10 cellular contexts compared by ENCODE assay signal in the genomic region with DNA sequence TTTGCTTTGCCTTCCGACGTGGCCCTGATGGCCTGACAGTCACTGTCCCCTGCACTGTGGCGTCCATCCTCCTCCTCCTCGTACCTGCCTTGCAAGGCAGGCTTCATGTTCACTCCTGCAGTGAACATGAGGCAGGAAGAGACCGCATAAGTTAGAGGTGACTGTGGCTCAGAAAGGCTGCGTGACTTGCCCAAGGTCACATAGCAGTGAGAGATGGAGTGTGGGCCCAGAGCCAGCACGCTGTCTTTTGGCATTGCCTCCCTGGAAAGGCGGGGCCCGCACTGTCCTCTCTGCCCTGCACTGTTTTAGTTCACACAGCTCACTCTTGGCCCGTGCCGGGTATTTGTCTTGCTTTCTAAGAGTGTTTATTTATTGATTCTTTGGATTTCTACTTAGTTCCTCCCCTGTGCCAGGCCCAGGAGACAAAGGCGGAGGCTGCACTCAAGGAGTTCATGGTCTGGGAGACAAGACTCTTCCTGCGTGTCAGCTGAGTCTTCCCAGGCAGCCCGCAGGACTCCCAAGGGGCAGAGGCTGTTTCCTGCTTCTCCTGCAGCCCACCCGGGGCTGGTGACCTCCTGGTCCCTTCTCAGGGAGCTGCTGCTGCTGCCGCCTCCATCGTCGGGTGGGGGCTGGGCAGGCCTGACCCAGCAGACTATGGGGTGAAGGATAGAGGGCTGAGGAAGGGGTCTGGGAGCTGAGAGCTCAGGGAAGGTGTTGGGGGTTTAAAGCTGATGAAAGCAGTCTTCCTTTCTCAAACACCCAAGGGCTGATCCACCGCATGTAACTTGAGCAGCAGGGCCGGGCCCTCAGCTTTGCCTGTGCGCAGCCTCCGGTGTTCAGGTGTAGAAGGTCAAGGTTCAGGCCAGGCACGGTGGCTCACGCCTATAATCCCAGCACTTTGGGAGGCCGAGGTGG. TPM values are rescaled to one million over a fixed set of nuclear protein-coding genes. Genes with fewer than 3 reads are reported as not detected.
DNase-seq lines count a peak whose midpoint lies in the region; ATAC-seq and TF ChIP-seq lines count a peak whose summit lies in the region.
"Had no signal": no experiment of that assay in that cellular context is flagged by ENCODE, and none has a peak within 500 bp of the region (broad histone marks: within the 10 kb centered on the region; RNA-seq: fewer than 3 reads in every experiment).

No MANE protein-coding gene starts in this region.

- no peaks in the 10 kb centered on the region for H3K9me3 ChIP-seq in MG63

- no peaks in the 10 kb centered on the region for H3K9me3 Mint-ChIP-seq in mesothelial cell of epicardium
- no peaks in the 10 kb centered on the region for H3K9me3 Mint-ChIP-seq in type B pancreatic cell
- H3K9me3 Mint-ChIP-seq: HFFc6 had no signal

- H3K4me3 Mint-ChIP-seq in mesothelial cell of epicardium: no peak overlapping the region
- peak overlapping the region; percentile 14 for H3K4me3 Mint-ChIP-seq in type B pancreatic cell
- H3K4me3 Mint-ChIP-seq: HFFc6 had no signal

- no peaks in the 10 kb centered on the region for H3K27me3 ChIP-seq in MG63
- H3K27me3 ChIP-seq: dorsolateral prefrontal cortex had no signal

- peaks cover 2% of the 10 kb centered on the region; the same call in 1 of the 2 replicates for H3K36me3 ChIP-seq in MG63

- H3K4me1 Mint-ChIP-seq in mesothelial cell of epicardium: peaks cover 32% of the 10 kb centered on the region
- H3K4me1 Mint-ChIP-seq in type B pancreatic cell (ENCODE audit: unreplicated experiment): peaks cover 28% of the 10 kb centered on the region

- DNase-seq in MG63 (peak; percentile 96), epithelial cell of prostate (ENCODE audit: low read depth, low spot score) (no peak), mesothelial cell of epicardium (ENCODE audit: low spot score in 2 of 2, unreplicated experiment in 2 of 2) (no peak), type B pancreatic cell (ENCODE audit: extremely low spot score, unreplicated experiment) (no peak)
- no peak for DNase-seq in activated CD4-positive, alpha-beta T cell treated with anti-CD3 and anti-CD28 coated beads, Interleukin-2, amount 50 U/mL, for 1 hour
- DNase-seq: dorsolateral prefrontal cortex, HFFc6 had no signal

- H3K27ac ChIP-seq in epithelial cell of prostate: peak overlapping the region; percentile 19

- TF ChIP-seq CTCF in mesothelial cell of epicardium (IDR thresholded peaks at IDR 0.05; ENCODE audit: unreplicated experiment) (no peak), type B pancreatic cell (conservative IDR thresholded peaks at IDR 0.05) (no peak)

- H3K4me3 ChIP-seq in MG63: no peak overlapping the region
- H3K4me3 ChIP-seq: dorsolateral prefrontal cortex had no signal

- H3K36me3 Mint-ChIP-seq in mesothelial cell of epicardium: no peaks in the 10 kb centered on the region
- no peaks in the 10 kb centered on the region for H3K36me3 Mint-ChIP-seq in type B pancreatic cell

- H3K27me3 Mint-ChIP-seq in mesothelial cell of epicardium (ENCODE audit: low read depth): peaks cover 9% of the 10 kb centered on the region
- H3K27me3 Mint-ChIP-seq in type B pancreatic cell: peaks cover 32% of the 10 kb centered on the region

- no peak for ATAC-seq in HG03280 (IDR thresholded peaks at IDR 0.05; ENCODE audit: unreplicated experiment)
- ATAC-seq in HG03432 (IDR thresholded peaks at IDR 0.05; ENCODE audit: unreplicated experiment): no peak
- no peak for ATAC-seq in GM21576 (IDR thresholded peaks at IDR 0.05; ENCODE audit: unreplicated experiment)

- H3K27ac Mint-ChIP-seq in mesothelial cell of epicardium: peak overlapping the region; percentile 43
- H3K27ac Mint-ChIP-seq in type B pancreatic cell: peak overlapping the region; percentile 75
- H3K27ac Mint-ChIP-seq: HFFc6 had no signal

RNA-seq across cellular contexts. Expression of a gene that starts 12.7 kb away (rescaled TPM):
- total RNA-seq in MG63 (2014; rRNA removed; shearing (Covaris generic); ENCODE audit: low replicate concordance): 7.6 and 14.0 TPM in 2 replicates
- 8.6 to 10.4 TPM (median 10.1 TPM) in 3 replicates for total RNA-seq in mesothelial cell of epicardium
- 2.5 and 10.0 TPM in 2 replicates for total RNA-seq in type B pancreatic cell (ENCODE audit: low replicate concordance)

RNA-seq across cellular contexts. Expression of a gene that starts 15.0 kb away (rescaled TPM):
- total RNA-seq in MG63 (2014; rRNA removed; shearing (Covaris generic); ENCODE audit: low replicate concordance): 1.2 TPM in 1 of 2 replicates, not detected in the other
- total RNA-seq in mesothelial cell of epicardium (8.7 to 9.9 TPM (median 9.9 TPM) in 3 replicates), type B pancreatic cell (ENCODE audit: low replicate concordance) (0.33 and 3.3 TPM in 2 replicates)
- total RNA-seq: HFFc6 had no signal

RNA-seq across cellular contexts. Expression of a gene that starts 23.6 kb away (rescaled TPM):
- 5.9 and 20.9 TPM in 2 replicates for total RNA-seq in MG63 (2014; rRNA removed; shearing (Covaris generic); ENCODE audit: low replicate concordance)
- total RNA-seq in mesothelial cell of epicardium: 19.1 to 21.6 TPM (median 21.5 TPM) in 3 replicates
- 12.3 and 17.2 TPM in 2 replicates for total RNA-seq in type B pancreatic cell (ENCODE audit: low replicate concordance)

RNA-seq across cellular contexts. Expression of a gene that starts 57.5 kb away (rescaled TPM):
- not detected in 2 replicates for total RNA-seq in MG63 (2014; rRNA removed; shearing (Covaris generic); ENCODE audit: low replicate concordance)
- total RNA-seq in mesothelial cell of epicardium: 0.22 to 0.40 TPM in 2 of 3 replicates, not detected in the other
- not detected in 2 replicates for total RNA-seq in type B pancreatic cell (ENCODE audit: low replicate concordance)
